ENCODE assay signal across 10 cellular contexts in genomic region chr10:98391578-98391991, GRCh38. TPM values are rescaled to one million over a fixed set of nuclear protein-coding genes. Genes with fewer than 3 reads are reported as not detected.
DNase-seq lines count a peak whose midpoint lies in the region; ATAC-seq lines count a peak whose summit lies in the region.
"Had no signal": no experiment of that assay in that cellular context is flagged by ENCODE, and none has a peak within 500 bp of the region (broad histone marks: within the 10 kb centered on the region; RNA-seq: fewer than 3 reads in every experiment).

No MANE protein-coding gene starts in this region.

- intact Hi-C loops in sciatic nerve (cut with DNase I): no loop called here

- DNase-seq in NOMO-1 treated with DMSO at 0.1 percent for 48 hours (lab: John Stamatoyannopoulos, UW; ENCODE audit: unreplicated experiment) (peak; percentile 13), NOMO-1 treated with dmso at 0.1 percent for 144 hours (lab: John Stamatoyannopoulos, UW; ENCODE audit: unreplicated experiment) (no peak), HPDE6-E6E7 (ENCODE audit: extremely low spot score) (peak; percentile 28), fibroblast of gingiva (ENCODE audit: low read depth) (peak; percentile 37), sciatic nerve (ENCODE audit: low spot score) (no peak), activated gamma-delta T cell (lab: John Stamatoyannopoulos, UW) (no peak), iPS-NIHi11 (ENCODE audit: low spot score) (no peak)
- DNase-seq: NCI-H2227 treated with DMSO at 0.1 percent for 48 hours had no signal

- ATAC-seq in sciatic nerve (peak; percentile 60), HG03457 (IDR thresholded peaks at IDR 0.05; ENCODE audit: unreplicated experiment) (no peak)
- ATAC-seq: A549 had no signal

RNA-seq across cellular contexts. Expression of gene PYROXD2, which starts 23.4 kb away (rescaled TPM):
- 29.5 TPM for total RNA-seq in sciatic nerve

RNA-seq across cellular contexts. Expression of gene HPS1, which starts 55.1 kb away (rescaled TPM):
- 52.4 TPM for total RNA-seq in sciatic nerve

Comparison
In these comparisons a context has a peak if more than half of its experiments do, and no peak if none do; other contexts are left out.
1. DNase-seq: peak in NOMO-1 treated with DMSO at 0.1 percent for 48 hours (single experiment), HPDE6-E6E7 (single experiment) and fibroblast of gingiva (single experiment); none in NOMO-1 treated with dmso at 0.1 percent for 144 hours (single experiment), sciatic nerve (single experiment), activated gamma-delta T cell (single experiment) and iPS-NIHi11 (single experiment).